In genomic region chr3:5707794-5708193, GRCh38 we compare ENCODE assay signal across 25 cellular contexts.
"Had no signal": no experiment of that assay in that cellular context is flagged by ENCODE, and none has a peak within 500 bp of the region (broad histone marks: within the 10 kb centered on the region; RNA-seq: fewer than 3 reads in every experiment).

No MANE protein-coding gene starts in this region.

- H3K4me3 ChIP-seq: coronary artery, esophagus squamous epithelium, heart right ventricle, lower lobe of right lung, ovary, right lobe of liver, suprapubic skin, transverse colon, vagina had no signal

- H3K4me1 ChIP-seq: esophagus squamous epithelium, heart right ventricle, lower lobe of right lung, right lobe of liver, suprapubic skin, transverse colon, vagina had no signal

- FAIRE-seq: endometrium, islet of Langerhans, small intestine had no signal

- ATAC-seq: heart right ventricle; left ventricle myocardium superior; lower lobe of right lung; natural killer cell; right lobe of liver; stimulated activated naive CD8-positive, alpha-beta T cell treated with anti-CD3 and anti-CD28 coated beads, Interleukin-15, amount 100 ng/mL, for 72 hours had no signal

- H3K36me3 ChIP-seq: esophagus squamous epithelium, heart right ventricle, lower lobe of right lung, ovary, right lobe of liver, suprapubic skin, transverse colon, vagina had no signal

- H3K27me3 ChIP-seq: esophagus squamous epithelium, ovary, right lobe of liver, suprapubic skin, transverse colon, vagina had no signal

- H3K27ac ChIP-seq: coronary artery, esophagus squamous epithelium, heart right ventricle, lower lobe of right lung, ovary, right lobe of liver, suprapubic skin, transverse colon, vagina had no signal

- DNase-seq: dermis blood vessel endothelial cell; effector memory CD4-positive, alpha-beta T cell; erythroblast; esophagus squamous epithelium; foreskin melanocyte; glutamatergic neuron; heart right ventricle; hippocampal formation; left ventricle myocardium superior; lower lobe of right lung; natural killer cell; occipital lobe; ovary; right lobe of liver; small intestine; stimulated activated CD4-positive, alpha-beta T cell treated with anti-CD3 and anti-CD28 coated beads, Interleukin-15, amount 100 ng/mL, for 24 hours; stimulated activated CD4-positive, alpha-beta T cell treated with anti-CD3 and anti-CD28 coated beads, Interleukin-2, amount 100 ng/mL, for 48 hours; stimulated activated naive CD4-positive, alpha-beta T cell; stimulated activated naive CD8-positive, alpha-beta T cell treated with anti-CD3 and anti-CD28 coated beads, Interleukin-15, amount 100 ng/mL, for 72 hours; transverse colon had no signal

- H3K9me3 ChIP-seq: esophagus squamous epithelium, heart right ventricle, lower lobe of right lung, ovary, right lobe of liver, suprapubic skin, transverse colon, vagina had no signal
